In the genomic region with DNA sequence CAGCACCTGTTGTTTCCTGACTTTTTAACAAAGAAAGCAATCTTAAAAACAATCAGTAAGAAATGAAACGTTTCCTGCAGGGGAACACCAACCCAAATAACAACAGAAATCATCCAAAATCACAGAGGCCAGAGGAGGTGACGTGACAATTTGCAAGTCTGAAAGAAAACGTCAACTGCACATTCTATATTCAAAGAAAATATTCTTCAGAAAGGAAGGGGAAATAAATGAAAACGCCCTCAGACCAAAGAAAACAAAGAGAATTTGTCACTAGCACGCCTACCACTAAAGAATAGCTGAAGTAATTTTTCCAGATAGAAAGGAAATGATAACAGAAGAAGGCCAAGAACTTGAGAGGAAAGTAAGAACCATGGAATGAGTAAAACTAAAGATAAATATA, we compare ENCODE assay signal across 1 cellular context.
A peak's percentile ranks its signal among the peaks of the same experiment; 100 is the strongest.
TF ChIP-seq lines count a peak whose summit lies in the region.

No MANE protein-coding gene starts in this region.

TF ChIP-seq in endothelial cell of umbilical vein, 7 proteins besides CTCF, POLR2A, EP300 and RAD21:
- TF ChIP-seq, protein P1, sequence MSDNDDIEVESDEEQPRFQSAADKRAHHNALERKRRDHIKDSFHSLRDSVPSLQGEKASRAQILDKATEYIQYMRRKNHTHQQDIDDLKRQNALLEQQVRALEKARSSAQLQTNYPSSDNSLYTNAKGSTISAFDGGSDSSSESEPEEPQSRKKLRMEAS (IDR thresholded peaks at IDR 0.05; ENCODE audit: insufficient read depth, insufficient read length) = no peak
- TF ChIP-seq GATA2 (IDR thresholded peaks at IDR 0.05; ENCODE audit: insufficient read depth, insufficient read length, low read depth, low read length) (peak; percentile 82), JUN (IDR thresholded peaks at IDR 0.05; ENCODE audit: borderline replicate concordance, insufficient read depth, insufficient read length, low read depth) (peak; percentile 48), FOS (IDR thresholded peaks at IDR 0.05; ENCODE audit: borderline replicate concordance, insufficient read depth, low read length) (peak; percentile 29), POLR2AphosphoS5 (IDR thresholded peaks at IDR 0.05; ENCODE audit: insufficient read depth, low read depth, low read length) (no peak), MYC (IDR thresholded peaks at IDR 0.05; ENCODE audit: low read depth, low read length) (no peak), EZH2 (IDR thresholded peaks at IDR 0.05; ENCODE audit: borderline replicate concordance, low read depth, low read length, severe bottlenecking) (no peak)
